ENCODE assay signal across 8 cellular contexts in genomic region chr7:41803569-41803968, GRCh38.
"Had no signal": no experiment of that assay in that cellular context is flagged by ENCODE, and none has a peak within 500 bp of the region (broad histone marks: within the 10 kb centered on the region; RNA-seq: fewer than 3 reads in every experiment).

No MANE protein-coding gene starts in this region.

- H3K9ac ChIP-seq: KMS-11 had no signal

- H3K36me3 ChIP-seq: HAP-1 had no signal

- H3K4me1 ChIP-seq: HAP-1 had no signal

- H3K27me3 Mint-ChIP-seq: IgD-negative memory B cell had no signal

- H3K4me3 ChIP-seq: HAP-1 had no signal

- H3K27ac ChIP-seq: KMS-11 had no signal

- H3K9me3 Mint-ChIP-seq: HFFc6 had no signal

- ATAC-seq: HCT116 had no signal

- H3K9me3 ChIP-seq: HAP-1 had no signal

- H3K4me2 ChIP-seq: KMS-11 had no signal

- H3K27ac Mint-ChIP-seq: HFFc6, IgD-negative memory B cell had no signal

- DNase-seq: GOT3, H7, HFFc6, KBM-7 had no signal

- H3K4me3 Mint-ChIP-seq: HFFc6, IgD-negative memory B cell had no signal
